20 cellular contexts compared by ENCODE assay signal in the genomic region with DNA sequence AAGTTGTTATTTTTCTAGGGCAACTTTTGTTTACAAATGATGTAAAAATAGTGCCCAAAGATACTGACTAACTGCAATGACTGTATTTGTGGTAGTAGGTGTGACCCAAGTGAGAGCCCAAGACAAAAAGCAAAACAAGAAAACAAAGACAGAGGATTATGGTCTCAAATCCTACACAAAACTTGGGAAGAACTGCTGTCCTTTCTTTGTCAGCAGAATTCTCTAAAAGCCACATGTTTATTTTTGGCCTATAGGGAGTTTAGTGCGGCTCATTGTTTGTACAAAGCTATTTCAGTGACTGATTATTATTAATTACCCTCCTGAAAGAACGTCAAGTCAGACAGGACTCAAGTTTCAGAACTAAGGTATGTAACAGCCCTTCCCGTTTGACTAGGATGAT.
DNase-seq lines count a peak whose midpoint lies in the region; ATAC-seq and TF ChIP-seq lines count a peak whose summit lies in the region.
"Had no signal": no experiment of that assay in that cellular context is flagged by ENCODE, and none has a peak within 500 bp of the region (broad histone marks: within the 10 kb centered on the region; RNA-seq: fewer than 3 reads in every experiment).

No MANE protein-coding gene starts in this region.

- H3K27me3 Mint-ChIP-seq in progenitor cell of endocrine pancreas, result no peaks in the 10 kb centered on the region
- H3K27me3 Mint-ChIP-seq: CD4-positive, CD25-positive, alpha-beta regulatory T cell had no signal

- peaks cover 25% of the 10 kb centered on the region for H3K4me1 Mint-ChIP-seq in progenitor cell of endocrine pancreas (ENCODE audit: low read depth)
- H3K4me1 Mint-ChIP-seq: CD4-positive, CD25-positive, alpha-beta regulatory T cell had no signal

- peak; percentile 4 for DNase-seq in NCI-H146 (lab: John Stamatoyannopoulos, UW)
- no peak for DNase-seq in NCI-H146 treated with DMSO at 0.1 percent for 48 hours (lab: John Stamatoyannopoulos, UW; ENCODE audit: unreplicated experiment)
- no peak for DNase-seq in HEK293T (ENCODE audit: extremely low spot score)
- peak; percentile 2 for DNase-seq in epithelial cell of prostate (ENCODE audit: low read depth, low spot score)
- no peak for DNase-seq in progenitor cell of endocrine pancreas (ENCODE audit: low spot score, unreplicated experiment)
- DNase-seq in activated CD4-positive, alpha-beta T cell treated with anti-CD3 and anti-CD28 coated beads for 4 hours, result no peak
- no peak for DNase-seq in left ventricle myocardium superior
- DNase-seq: BE2C; CD4-positive, CD25-positive, alpha-beta regulatory T cell; COR-L47; HCEC 1CT; NCI-H1694; NCI-H2107; NCI-H226; NCI-H526; NK-92 treated with Interleukin-12 subunit alpha and Interleukin-12 subunit beta, amount 100 ng/mL, for 24 hours; Peyer's patch had no signal

- H3K4me3 Mint-ChIP-seq in progenitor cell of endocrine pancreas (ENCODE audit: low read depth), result no peak overlapping the region
- H3K4me3 Mint-ChIP-seq: CD4-positive, CD25-positive, alpha-beta regulatory T cell had no signal

- H3K9me3 Mint-ChIP-seq in progenitor cell of endocrine pancreas (ENCODE audit: low read depth), result no peaks in the 10 kb centered on the region

- intact Hi-C loops in left ventricle myocardium superior (cut with micrococcal nuclease), result no loop called here

- no peaks in the 10 kb centered on the region for H3K36me3 Mint-ChIP-seq in progenitor cell of endocrine pancreas (ENCODE audit: insufficient read depth)
- H3K36me3 Mint-ChIP-seq: CD4-positive, CD25-positive, alpha-beta regulatory T cell had no signal

- H3K27ac ChIP-seq in epithelial cell of prostate, result no peak overlapping the region
- H3K27ac ChIP-seq: Peyer's patch had no signal

- POLR2A ChIA-PET in HEK293T (lab: Yijun Ruan, JAX), result no interaction called here

- ATAC-seq in HG03521 (IDR thresholded peaks at IDR 0.05; ENCODE audit: unreplicated experiment) (no peak), left ventricle myocardium superior (no peak)
- ATAC-seq: K562, Right ventricle myocardium inferior had no signal

- TF ChIP-seq CTCF in progenitor cell of endocrine pancreas (IDR thresholded peaks at IDR 0.05; ENCODE audit: unreplicated experiment), result no peak

- H3K27ac Mint-ChIP-seq in progenitor cell of endocrine pancreas, result peak overlapping the region; percentile 71
- H3K27ac Mint-ChIP-seq: CD4-positive, CD25-positive, alpha-beta regulatory T cell had no signal

- CTCF ChIA-PET in HEK293T (lab: Yijun Ruan, JAX), result interaction anchor here (0.7 kb wide), 1 partner anchor 478 kb away, joined by 3 read pairs; no protein-coding TSS in a partner anchor

TF ChIP-seq in HEK293T, 16 proteins besides CTCF, POLR2A, EP300 and RAD21:
- TF ChIP-seq, protein P1, sequence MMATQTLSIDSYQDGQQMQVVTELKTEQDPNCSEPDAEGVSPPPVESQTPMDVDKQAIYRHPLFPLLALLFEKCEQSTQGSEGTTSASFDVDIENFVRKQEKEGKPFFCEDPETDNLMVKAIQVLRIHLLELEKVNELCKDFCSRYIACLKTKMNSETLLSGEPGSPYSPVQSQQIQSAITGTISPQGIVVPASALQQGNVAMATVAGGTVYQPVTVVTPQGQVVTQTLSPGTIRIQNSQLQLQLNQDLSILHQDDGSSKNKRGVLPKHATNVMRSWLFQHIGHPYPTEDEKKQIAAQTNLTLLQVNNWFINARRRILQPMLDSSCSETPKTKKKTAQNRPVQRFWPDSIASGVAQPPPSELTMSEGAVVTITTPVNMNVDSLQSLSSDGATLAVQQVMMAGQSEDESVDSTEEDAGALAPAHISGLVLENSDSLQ (IDR thresholded peaks at IDR 0.05), result peak; percentile 32; the same call in 1 of the 2 replicates
- no peak for TF ChIP-seq SUZ12 (IDR thresholded peaks at IDR 0.05)

Comparison
In these comparisons a context has a peak if more than half of its experiments do, and no peak if none do; other contexts are left out.
1. DNase-seq: peak in NCI-H146 (single experiment) and epithelial cell of prostate (single experiment); none in NCI-H146 treated with DMSO at 0.1 percent for 48 hours (single experiment), HEK293T (single experiment), progenitor cell of endocrine pancreas (single experiment), activated CD4-positive, alpha-beta T cell treated with anti-CD3 and anti-CD28 coated beads for 4 hours (0 of 2) and left ventricle myocardium superior (single experiment).